Comparison of ENCODE assay signal across 8 cellular contexts in genomic region chr7:104272767-104273384, GRCh38. TPM values are rescaled to one million over a fixed set of nuclear protein-coding genes. Genes with fewer than 3 reads are reported as not detected.
DNase-seq lines count a peak whose midpoint lies in the region; ATAC-seq and TF ChIP-seq lines count a peak whose summit lies in the region.

No MANE protein-coding gene starts in this region.

- BruUV-seq in A673 (replicated peaks; lab: Mats Ljungman, UMichigan), result no TSS peak

- H3K9me3 ChIP-seq in A673 (ENCODE audit: low read depth, low read length, poor library complexity, severe bottlenecking) (no peaks in the 10 kb centered on the region), WERI-Rb-1 (ENCODE audit: severe bottlenecking) (peaks cover 3% of the 10 kb centered on the region)

- TF ChIP-seq CTCF in A673 (conservative IDR thresholded peaks at IDR 0.05; ENCODE audit: low read depth, low read length) (peak; percentile 76), GM12874 (IDR thresholded peaks at IDR 0.05; ENCODE audit: insufficient read depth, low read depth, low read length) (peak; percentile 40; the same call in 1 of the 2 replicates), WERI-Rb-1 (IDR thresholded peaks at IDR 0.05; ENCODE audit: low read depth, low read length) (peak; percentile 49; the same call in 1 of the 2 replicates), kidney epithelial cell (IDR thresholded peaks at IDR 0.05; ENCODE audit: insufficient read depth, low read length, poor library complexity, severe bottlenecking) (peak; percentile 54)

- H3K27ac ChIP-seq in A673 (ENCODE audit: low read depth, low read length, poor library complexity, severe bottlenecking) (no peak overlapping the region), WERI-Rb-1 (no peak overlapping the region)

- CTCF ChIA-PET in A673 (lab: Charles Lee), result no interaction called here

- ATAC-seq in GM19467 (IDR thresholded peaks at IDR 0.05; ENCODE audit: unreplicated experiment), result no peak

- POLR2A ChIA-PET in A673 (lab: Charles Lee; ENCODE audit: low non-redundant PET), result no interaction called here

- peaks cover 15% of the 10 kb centered on the region for H3K27me3 ChIP-seq in A673 (replicated peaks; ENCODE audit: insufficient read depth, low read depth, low read length, poor library complexity)
- H3K27me3 ChIP-seq in WERI-Rb-1 (ENCODE audit: insufficient read depth, low read depth, severe bottlenecking), result no peaks in the 10 kb centered on the region
- no peaks in the 10 kb centered on the region for H3K27me3 ChIP-seq in kidney epithelial cell (ENCODE audit: control insufficient read depth, insufficient read depth, low read length)

- intact Hi-C loops in A673 (cut with micrococcal nuclease; ENCODE audit: unreplicated experiment), result no loop called here

- no peaks in the 10 kb centered on the region for H3K36me3 ChIP-seq in A673 (ENCODE audit: insufficient read depth, low read length, poor library complexity, severe bottlenecking)
- H3K36me3 ChIP-seq in WERI-Rb-1, result no peaks in the 10 kb centered on the region
- H3K36me3 ChIP-seq in kidney epithelial cell (ENCODE audit: control insufficient read depth, insufficient read depth, low read length), result no peaks in the 10 kb centered on the region

- H3K4me1 ChIP-seq in A673 (ENCODE audit: insufficient read depth, low read length, poor library complexity, severe bottlenecking), result no peaks in the 10 kb centered on the region

- no peak overlapping the region for H3K4me3 ChIP-seq in A673 (ENCODE audit: low read depth, low read length, poor library complexity, severe bottlenecking)
- no peak overlapping the region for H3K4me3 ChIP-seq in WERI-Rb-1 (ENCODE audit: low read depth, low read length)
- no peak overlapping the region for H3K4me3 ChIP-seq in kidney epithelial cell (ENCODE audit: low read depth, low read length)

- DNase-seq in A673 (ENCODE audit: low spot score) (peak; percentile 52), NCI-H1092 (lab: John Stamatoyannopoulos, UW) (peak; percentile 18), WERI-Rb-1 (peak; percentile 32), kidney epithelial cell (ENCODE audit: low read depth) (no peak), activated T-cell treated with anti-CD3 and anti-CD28 coated beads for 4 hours (no peak)
- no peak for DNase-seq in stimulated activated naive CD4-positive, alpha-beta T cell (lab: John Stamatoyannopoulos, UW)

RNA-seq across cellular contexts. Expression of gene LHFPL3, which starts 55.5 kb away (rescaled TPM):
- total RNA-seq in A673 (2021) (not detected in 2 replicates), kidney epithelial cell (not detected in 2 replicates)

Comparison
In these comparisons a context has a peak if more than half of its experiments do, and no peak if none do; other contexts are left out.
1. DNase-seq: peak in A673 (single experiment), NCI-H1092 (single experiment) and WERI-Rb-1 (single experiment); none in kidney epithelial cell (single experiment), stimulated activated naive CD4-positive, alpha-beta T cell (0 of 6) and activated T-cell treated with anti-CD3 and anti-CD28 coated beads for 4 hours (single experiment).
2. Peak in every context shown above with its lines, with median percentiles within 50 percentile points of each other: CTCF ChIP-seq.